Comparison of ENCODE assay signal across 11 cellular contexts in genomic region chr2:85710687-85711577, GRCh38. TPM values are rescaled to one million over a fixed set of nuclear protein-coding genes. Genes with fewer than 3 reads are reported as not detected.
DNase-seq lines count a peak whose midpoint lies in the region; ATAC-seq and TF ChIP-seq lines count a peak whose summit lies in the region.
"Had no signal": no experiment of that assay in that cellular context is flagged by ENCODE, and none has a peak within 500 bp of the region (broad histone marks: within the 10 kb centered on the region; RNA-seq: fewer than 3 reads in every experiment).

No MANE protein-coding gene starts in this region.

- peaks cover 53% of the 10 kb centered on the region for H3K4me1 Mint-ChIP-seq in activated CD8-positive, alpha-beta memory T cell treated with anti-CD3 and anti-CD28 coated beads, Interleukin-2, amount 10 ng/mL, durations not matched to agents 7 days and 5 days
- H3K4me1 Mint-ChIP-seq in nephron progenitor cell, result peaks cover 17% of the 10 kb centered on the region
- H3K4me1 Mint-ChIP-seq in activated T-cell treated with anti-CD3 and anti-CD28 coated beads, Interleukin-2, amount 50 U/mL, for 72 hours (ENCODE audit: low read depth), result peaks cover 18% of the 10 kb centered on the region

- H3K36me3 Mint-ChIP-seq in activated CD8-positive, alpha-beta memory T cell treated with anti-CD3 and anti-CD28 coated beads, Interleukin-2, amount 10 ng/mL, durations not matched to agents 7 days and 5 days, result no peaks in the 10 kb centered on the region
- no peaks in the 10 kb centered on the region for H3K36me3 Mint-ChIP-seq in nephron progenitor cell (ENCODE audit: low read depth)
- no peaks in the 10 kb centered on the region for H3K36me3 Mint-ChIP-seq in activated T-cell treated with anti-CD3 and anti-CD28 coated beads, Interleukin-2, amount 50 U/mL, for 72 hours (ENCODE audit: insufficient read depth in 2 of 2)

- intact Hi-C loops in esophagus squamous epithelium (cut with DNase I) (no loop called here), vagina (cut with DNase I) (loop anchor here (10.0 kb wide), 1 partner anchor 374 kb away; no protein-coding TSS in a partner anchor)

- CTCF ChIA-PET in activated CD8-positive, alpha-beta memory T cell treated with anti-CD3 and anti-CD28 coated beads, Interleukin-2, amount 10 ng/mL, durations not matched to agents 7 days and 5 days (lab: Charles Lee), result interaction anchor here (2.1 to 8.9 kb wide), 3 partner anchors 14 to 74 kb away, joined by 6 to 189 read pairs (median 28); no protein-coding TSS in a partner anchor

- H3K27me3 Mint-ChIP-seq in activated CD8-positive, alpha-beta memory T cell treated with anti-CD3 and anti-CD28 coated beads, Interleukin-2, amount 10 ng/mL, durations not matched to agents 7 days and 5 days, result peaks cover 14% of the 10 kb centered on the region
- H3K27me3 Mint-ChIP-seq in nephron progenitor cell (ENCODE audit: low read depth, poor library complexity), result peaks cover 15% of the 10 kb centered on the region
- peaks cover 4% of the 10 kb centered on the region for H3K27me3 Mint-ChIP-seq in activated T-cell treated with anti-CD3 and anti-CD28 coated beads, Interleukin-2, amount 50 U/mL, for 72 hours (ENCODE audit: low read depth)

- H3K9me3 ChIP-seq in esophagus squamous epithelium (no peaks in the 10 kb centered on the region), vagina (no peaks in the 10 kb centered on the region)

- no peak for ATAC-seq in activated CD8-positive, alpha-beta memory T cell treated with anti-CD3 and anti-CD28 coated beads, Interleukin-2, amount 10 ng/mL, durations not matched to agents 7 days and 5 days
- ATAC-seq in GM18870 (IDR thresholded peaks at IDR 0.05; ENCODE audit: unreplicated experiment), result no peak
- no peak for ATAC-seq in activated T-cell treated with anti-CD3 and anti-CD28 coated beads, Interleukin-2, amount 50 U/mL, for 72 hours (replicated peaks in 1 of 2)
- ATAC-seq: stimulated activated naive CD8-positive, alpha-beta T cell treated with anti-CD3 and anti-CD28 coated beads, Interleukin-15, amount 100 ng/mL, for 72 hours had no signal

- H3K27me3 ChIP-seq in esophagus squamous epithelium, result no peaks in the 10 kb centered on the region
- H3K27me3 ChIP-seq in vagina, result no peaks in the 10 kb centered on the region

- H3K36me3 ChIP-seq in esophagus squamous epithelium (no peaks in the 10 kb centered on the region), vagina (no peaks in the 10 kb centered on the region)

- H3K4me1 ChIP-seq in esophagus squamous epithelium, result peaks cover 17 to 67% (median 21%) of the 10 kb centered on the region in 3 donors
- H3K4me1 ChIP-seq in vagina, result peaks cover 5% of the 10 kb centered on the region

- peak overlapping the region; percentile 22 to 85 (median 75) for H3K27ac ChIP-seq in esophagus squamous epithelium
- H3K27ac ChIP-seq in vagina, result peak overlapping the region; percentile 64

- H3K4me3 ChIP-seq in esophagus squamous epithelium, result no peak overlapping the region
- H3K4me3 ChIP-seq in vagina, result no peak overlapping the region

- 65 to 66% methylated on average over 15 to 16 of the region's 19 CpGs for WGBS in esophagus squamous epithelium, 2 donors

- TF ChIP-seq POLR2A in esophagus squamous epithelium (IDR thresholded peaks at IDR 0.05) (no peak), vagina (IDR thresholded peaks at IDR 0.05) (no peak)

- H3K27ac Mint-ChIP-seq in activated CD8-positive, alpha-beta memory T cell treated with anti-CD3 and anti-CD28 coated beads, Interleukin-2, amount 10 ng/mL, durations not matched to agents 7 days and 5 days, result no peak overlapping the region
- peak overlapping the region; percentile 39 for H3K27ac Mint-ChIP-seq in nephron progenitor cell
- H3K27ac Mint-ChIP-seq in activated T-cell treated with anti-CD3 and anti-CD28 coated beads, Interleukin-2, amount 50 U/mL, for 72 hours, result no peak overlapping the region

- peak; percentile 38 for DNase-seq in activated CD8-positive, alpha-beta memory T cell treated with anti-CD3 and anti-CD28 coated beads for 24 hours
- no peak for DNase-seq in activated CD8-positive, alpha-beta memory T cell treated with anti-CD3 and anti-CD28 coated beads, Interleukin-2, amount 10 ng/mL, durations not matched to agents 7 days and 5 days
- DNase-seq in esophagus squamous epithelium (lab: John Stamatoyannopoulos, UW) (no peak), nephron progenitor cell (no peak), vagina (ENCODE audit: extremely low spot score in 2 of 2) (peak; percentile 74 to 85), HT-29 (ENCODE audit: low spot score) (no peak)
- no peak for DNase-seq in activated T-cell treated with anti-CD3 and anti-CD28 coated beads, Interleukin-2, amount 50 U/mL, for 72 hours
- DNase-seq: activated naive CD4-positive, alpha-beta T cell treated with Interleukin-2 at 50 U/mL for 16 hours; glutamatergic neuron; stimulated activated naive CD8-positive, alpha-beta T cell treated with anti-CD3 and anti-CD28 coated beads, Interleukin-15, amount 100 ng/mL, for 72 hours had no signal

- no peaks in the 10 kb centered on the region for H3K9me3 Mint-ChIP-seq in activated CD8-positive, alpha-beta memory T cell treated with anti-CD3 and anti-CD28 coated beads, Interleukin-2, amount 10 ng/mL, durations not matched to agents 7 days and 5 days (ENCODE audit: low read depth)
- H3K9me3 Mint-ChIP-seq in nephron progenitor cell, result no peaks in the 10 kb centered on the region
- no peaks in the 10 kb centered on the region for H3K9me3 Mint-ChIP-seq in activated T-cell treated with anti-CD3 and anti-CD28 coated beads, Interleukin-2, amount 50 U/mL, for 72 hours
- H3K9me3 Mint-ChIP-seq: stimulated activated naive CD8-positive, alpha-beta T cell treated with anti-CD3 and anti-CD28 coated beads, Interleukin-15, amount 100 ng/mL, for 72 hours had no signal

- no peak overlapping the region for H3K4me3 Mint-ChIP-seq in activated CD8-positive, alpha-beta memory T cell treated with anti-CD3 and anti-CD28 coated beads, Interleukin-2, amount 10 ng/mL, durations not matched to agents 7 days and 5 days
- H3K4me3 Mint-ChIP-seq in nephron progenitor cell, result no peak overlapping the region
- no peak overlapping the region for H3K4me3 Mint-ChIP-seq in activated T-cell treated with anti-CD3 and anti-CD28 coated beads, Interleukin-2, amount 50 U/mL, for 72 hours
- H3K4me3 Mint-ChIP-seq: stimulated activated naive CD8-positive, alpha-beta T cell treated with anti-CD3 and anti-CD28 coated beads, Interleukin-15, amount 100 ng/mL, for 72 hours had no signal

- TF ChIP-seq CTCF in esophagus squamous epithelium (IDR thresholded peaks at IDR 0.05), result no peak
- TF ChIP-seq CTCF in nephron progenitor cell (IDR thresholded peaks at IDR 0.05), result no peak
- no peak for TF ChIP-seq CTCF in vagina (IDR thresholded peaks at IDR 0.05)

RNA-seq across cellular contexts. Expression of gene GNLY, which starts 16.8 kb away (rescaled TPM):
- total RNA-seq in activated CD8-positive, alpha-beta memory T cell treated with anti-CD3 and anti-CD28 coated beads, Interleukin-2, amount 10 ng/mL, durations not matched to agents 7 days and 5 days, result 1,000 to 10,000 TPM in 1 of 2 experiments, 100 to 1,000 TPM in 1; 364 to 1,915 TPM
- 1 to 10 TPM in 3 of 4 donors, under 1 TPM in 1; 0.76 to 6.1 (median 2.1) TPM for total RNA-seq in esophagus squamous epithelium
- 3.2 TPM for total RNA-seq in vagina
- total RNA-seq in activated T-cell treated with anti-CD3 and anti-CD28 coated beads, Interleukin-2, amount 50 U/mL, for 72 hours, result 100 to 1,000 TPM in 1 of 2 donors, 10 to 100 TPM in 1; 23.8 to 143 TPM
- not detected in 2 replicates for total RNA-seq in HT-29 (2014; rRNA removed; shearing (Covaris generic))

RNA-seq across cellular contexts. Expression of gene ATOH8, which starts 42.9 kb away (rescaled TPM):
- under 1 TPM; 0.12 to 0.40 TPM for total RNA-seq in activated CD8-positive, alpha-beta memory T cell treated with anti-CD3 and anti-CD28 coated beads, Interleukin-2, amount 10 ng/mL, durations not matched to agents 7 days and 5 days
- total RNA-seq in esophagus squamous epithelium, result 10 to 100 TPM in 2 of 4 donors, 1 to 10 TPM in 2; 2.0 to 24.6 (median 7.6) TPM
- 66.5 TPM for total RNA-seq in vagina
- total RNA-seq in activated T-cell treated with anti-CD3 and anti-CD28 coated beads, Interleukin-2, amount 50 U/mL, for 72 hours, result not detected
- 1.0 and 2.3 TPM in 2 replicates for total RNA-seq in HT-29 (2014; rRNA removed; shearing (Covaris generic))

RNA-seq across cellular contexts. Expression of gene SFTPB, which starts 42.9 kb away (rescaled TPM):
- not detected for total RNA-seq in activated CD8-positive, alpha-beta memory T cell treated with anti-CD3 and anti-CD28 coated beads, Interleukin-2, amount 10 ng/mL, durations not matched to agents 7 days and 5 days
- total RNA-seq in esophagus squamous epithelium (not detected), vagina (not detected)
- total RNA-seq in activated T-cell treated with anti-CD3 and anti-CD28 coated beads, Interleukin-2, amount 50 U/mL, for 72 hours, result not detected
- total RNA-seq in HT-29 (2014; rRNA removed; shearing (Covaris generic)), result not detected in 2 replicates

Comparison
In these comparisons a context has a peak if more than half of its experiments do, and no peak if none do; other contexts are left out.
1. DNase-seq: peak in activated CD8-positive, alpha-beta memory T cell treated with anti-CD3 and anti-CD28 coated beads for 24 hours (single experiment) and vagina (2 of 2); none in activated CD8-positive, alpha-beta memory T cell treated with anti-CD3 and anti-CD28 coated beads, Interleukin-2, amount 10 ng/mL, durations not matched to agents 7 days and 5 days (single experiment), esophagus squamous epithelium (single experiment), nephron progenitor cell (single experiment), activated T-cell treated with anti-CD3 and anti-CD28 coated beads, Interleukin-2, amount 50 U/mL, for 72 hours (0 of 2) and HT-29 (single experiment).